Comparison of ENCODE assay signal across 25 cellular contexts in genomic region chr22:28464179-28464578, GRCh38.
"Had no signal": no experiment of that assay in that cellular context is flagged by ENCODE, and none has a peak within 500 bp of the region (broad histone marks: within the 10 kb centered on the region; RNA-seq: fewer than 3 reads in every experiment).

No MANE protein-coding gene starts in this region.

- FAIRE-seq: colon, endometrium had no signal

- ATAC-seq: activated CD8-positive, alpha-beta T cell treated with anti-CD3 and anti-CD28 coated beads for 36 hours; activated naive CD8-positive, alpha-beta T cell treated with anti-CD3 and anti-CD28 coated beads, Interleukin-2, amount 50 U/mL, for 24 hours; heart left ventricle; stimulated activated naive B cell treated with anti-CD40 and anti-IgM and Interleukin-4, amounts not matched to agents 10 μg/mL and 1 μg/mL and 100 μg/mL, for 72 hours had no signal

- H3K27ac ChIP-seq: breast epithelium, heart left ventricle, left ventricle myocardium inferior, parathyroid adenoma, right atrium auricular region, stomach, thyroid gland, upper lobe of left lung, vagina had no signal

- H3K9ac ChIP-seq: parathyroid adenoma had no signal

- H3K79me2 ChIP-seq: parathyroid adenoma had no signal

- H2AFZ ChIP-seq: parathyroid adenoma had no signal

- H3K4me3 ChIP-seq: breast epithelium, heart left ventricle, left ventricle myocardium inferior, lung, right atrium auricular region, stomach, thyroid gland, upper lobe of left lung, vagina had no signal

- H3K36me3 ChIP-seq: breast epithelium, heart left ventricle, left ventricle myocardium inferior, right atrium auricular region, stomach, thyroid gland, upper lobe of left lung, vagina had no signal

- H3K27me3 ChIP-seq: breast epithelium, heart left ventricle, right atrium auricular region, stomach, thyroid gland, upper lobe of left lung, vagina had no signal

- H3K9me3 ChIP-seq: breast epithelium, left ventricle myocardium inferior, right atrium auricular region, stomach, thyroid gland, upper lobe of left lung, vagina had no signal

- H3K4me1 ChIP-seq: breast epithelium, parathyroid adenoma, thyroid gland, upper lobe of left lung, vagina had no signal

- DNase-seq: activated B cell treated with CpG ODN at 0.5 μM for 24 hours; activated CD4-positive, alpha-beta T cell treated with anti-CD3 and anti-CD28 coated beads, Interleukin-2, amount 50 U/mL, for 1 hour; activated CD8-positive, alpha-beta T cell treated with anti-CD3 and anti-CD28 coated beads for 36 hours; activated naive CD8-positive, alpha-beta T cell treated with anti-CD3 and anti-CD28 coated beads, Interleukin-2, amount 50 U/mL, for 24 hours; activated T-cell treated with anti-CD3 and anti-CD28 coated beads, Interleukin-2, amount 50 U/mL, for 48 hours; amygdala; central memory CD4-positive, alpha-beta T cell; effector CD8-positive, alpha-beta T cell; heart left ventricle; left ventricle myocardium inferior; naive B cell; stimulated activated CD4-positive, alpha-beta T cell treated with anti-CD3 and anti-CD28 coated beads, Interleukin-15, amount 100 ng/mL, for 24 hours; stimulated activated CD4-positive, alpha-beta T cell treated with anti-CD3 and anti-CD28 coated beads, Interleukin-2, amount 100 ng/mL, for 24 hours; stimulated activated naive B cell treated with anti-CD40 and anti-IgM and Interleukin-4, amounts not matched to agents 10 μg/mL and 1 μg/mL and 100 μg/mL, for 72 hours; stomach; T-helper 1 cell; thyroid gland; upper lobe of left lung had no signal
